Comparison of ENCODE assay signal across 35 cellular contexts in genomic region chr20:48393721-48394120, GRCh38.
"Had no signal": no experiment of that assay in that cellular context is flagged by ENCODE, and none has a peak within 500 bp of the region (broad histone marks: within the 10 kb centered on the region; RNA-seq: fewer than 3 reads in every experiment).

No MANE protein-coding gene starts in this region.

- FAIRE-seq: astrocyte, TTC549 had no signal

- H3K27ac ChIP-seq: adrenal gland, body of pancreas, brain microvascular endothelial cell, breast epithelium, VCaP had no signal

- H3K36me3 ChIP-seq: adrenal gland, brain microvascular endothelial cell, breast epithelium had no signal

- H3K4me3 ChIP-seq: adrenal gland, body of pancreas, breast epithelium had no signal

- H3K36me3 Mint-ChIP-seq: activated CD8-positive, alpha-beta memory T cell treated with anti-CD3 and anti-CD28 coated beads, Interleukin-2, amount 10 ng/mL, durations not matched to agents 7 days and 5 days had no signal

- ATAC-seq: activated CD8-positive, alpha-beta memory T cell treated with anti-CD3 and anti-CD28 coated beads, Interleukin-2, amount 10 ng/mL, durations not matched to agents 7 days and 5 days; activated CD8-positive, alpha-beta T cell treated with anti-CD3 and anti-CD28 coated beads, Interleukin-2, amount 10 ng/mL, durations not matched to agents 7 days and 5 days; activated naive CD4-positive, alpha-beta T cell treated with anti-CD3 and anti-CD28 coated beads, Interleukin-2, amount 50 U/mL, for 72 hours; body of pancreas had no signal

- H3K4me3 Mint-ChIP-seq: activated B cell treated with CpG ODN at 0.5 μM for 24 hours; activated CD4-positive, alpha-beta memory T cell treated with anti-CD3 and anti-CD28 coated beads, Interleukin-2, amount 10 ng/mL, durations not matched to agents 7 days and 5 days; activated CD4-positive, alpha-beta T cell treated with anti-CD3 and anti-CD28 coated beads, Interleukin-2, amount 10 ng/mL, durations not matched to agents 7 days and 5 days; activated CD8-positive, alpha-beta memory T cell treated with anti-CD3 and anti-CD28 coated beads, Interleukin-2, amount 10 ng/mL, durations not matched to agents 7 days and 5 days; activated CD8-positive, alpha-beta T cell treated with anti-CD3 and anti-CD28 coated beads, Interleukin-2, amount 10 ng/mL, durations not matched to agents 7 days and 5 days; activated naive CD4-positive, alpha-beta T cell treated with anti-CD3 and anti-CD28 coated beads for 36 hours; activated naive CD8-positive, alpha-beta T cell treated with anti-CD3 and anti-CD28 coated beads for 36 hours; activated T-cell treated with anti-CD3 and anti-CD28 coated beads, Interleukin-2, amount 50 U/mL, for 24 hours; T-helper 1 cell treated with Interleukin-12 subunit alpha and Interleukin-12 subunit beta and Interleukin-4 antibody, amounts not matched to agents 30 μg/mL and 1 μg/mL, for 36 hours; T-helper 2 cell treated with Interferon-gamma antibody and Interleukin-4, amounts not matched to agents 5 μg/mL and 100 μg/mL, for 36 hours had no signal

- H3K9me3 ChIP-seq: adrenal gland had no signal

- DNase-seq: activated B cell treated with CpG ODN at 0.5 μM for 24 hours; activated CD4-positive, alpha-beta memory T cell treated with anti-CD3 and anti-CD28 coated beads, Interleukin-2, amount 10 ng/mL, durations not matched to agents 7 days and 5 days; activated CD4-positive, alpha-beta T cell treated with anti-CD3 and anti-CD28 coated beads for 4 hours; activated CD4-positive, alpha-beta T cell treated with anti-CD3 and anti-CD28 coated beads, Interleukin-2, amount 10 ng/mL, durations not matched to agents 7 days and 5 days; activated CD4-positive, alpha-beta T cell treated with anti-CD3 and anti-CD28 coated beads, Interleukin-2, amount 50 U/mL, for 48 hours; activated CD4-positive, CD25-positive, alpha-beta regulatory T cell treated with anti-CD3 and anti-CD28 coated beads, Interleukin-2, amount 50 U/mL, for 72 hours; activated CD8-positive, alpha-beta memory T cell treated with anti-CD3 and anti-CD28 coated beads for 24 hours; activated CD8-positive, alpha-beta memory T cell treated with anti-CD3 and anti-CD28 coated beads, Interleukin-2, amount 10 ng/mL, durations not matched to agents 7 days and 5 days; activated CD8-positive, alpha-beta memory T cell treated with anti-CD3 and anti-CD28 coated beads, Interleukin-2, amount 50 U/mL, for 48 hours; activated CD8-positive, alpha-beta T cell treated with anti-CD3 and anti-CD28 coated beads, Interleukin-2, amount 10 ng/mL, durations not matched to agents 7 days and 5 days; activated effector memory CD4-positive, alpha-beta T cell treated with Interleukin-2 at 50 U/mL for 16 hours; activated gamma-delta T cell; activated naive CD4-positive, alpha-beta T cell; activated naive CD4-positive, alpha-beta T cell treated with anti-CD3 and anti-CD28 coated beads for 36 hours; activated naive CD4-positive, alpha-beta T cell treated with anti-CD3 and anti-CD28 coated beads, Interleukin-2, amount 50 U/mL, for 16 hours; activated naive CD8-positive, alpha-beta T cell treated with anti-CD3 and anti-CD28 coated beads for 36 hours; activated T-cell treated with anti-CD3 and anti-CD28 coated beads, Interleukin-2, amount 50 U/mL, for 24 hours; activated T-cell treated with anti-CD3 and anti-CD28 coated beads, Interleukin-2, amount 50 U/mL, for 48 hours; adrenal gland; amniotic stem cell; aorta; body of pancreas; brain microvascular endothelial cell; central memory CD4-positive, alpha-beta T cell; T-helper 1 cell; T-helper 2 cell; T-helper 9 cell had no signal

- H3K4me1 Mint-ChIP-seq: activated B cell treated with CpG ODN at 0.5 μM for 24 hours; activated CD4-positive, alpha-beta memory T cell treated with anti-CD3 and anti-CD28 coated beads, Interleukin-2, amount 10 ng/mL, durations not matched to agents 7 days and 5 days; activated CD4-positive, alpha-beta T cell treated with anti-CD3 and anti-CD28 coated beads, Interleukin-2, amount 10 ng/mL, durations not matched to agents 7 days and 5 days; activated CD8-positive, alpha-beta memory T cell treated with anti-CD3 and anti-CD28 coated beads, Interleukin-2, amount 10 ng/mL, durations not matched to agents 7 days and 5 days; activated naive CD8-positive, alpha-beta T cell treated with anti-CD3 and anti-CD28 coated beads for 36 hours had no signal

- H3K27ac Mint-ChIP-seq: activated B cell treated with CpG ODN at 0.5 μM for 24 hours; activated CD4-positive, alpha-beta memory T cell treated with anti-CD3 and anti-CD28 coated beads, Interleukin-2, amount 10 ng/mL, durations not matched to agents 7 days and 5 days; activated CD4-positive, alpha-beta T cell treated with anti-CD3 and anti-CD28 coated beads, Interleukin-2, amount 10 ng/mL, durations not matched to agents 7 days and 5 days; activated CD8-positive, alpha-beta memory T cell treated with anti-CD3 and anti-CD28 coated beads, Interleukin-2, amount 10 ng/mL, durations not matched to agents 7 days and 5 days; activated CD8-positive, alpha-beta T cell treated with anti-CD3 and anti-CD28 coated beads, Interleukin-2, amount 10 ng/mL, durations not matched to agents 7 days and 5 days; activated naive CD4-positive, alpha-beta T cell treated with anti-CD3 and anti-CD28 coated beads for 36 hours; activated naive CD4-positive, alpha-beta T cell treated with anti-CD3 and anti-CD28 coated beads, Interleukin-2, amount 50 U/mL, for 72 hours; activated naive CD8-positive, alpha-beta T cell treated with anti-CD3 and anti-CD28 coated beads for 36 hours; activated T-cell treated with anti-CD3 and anti-CD28 coated beads, Interleukin-2, amount 50 U/mL, for 24 hours; activated T-helper 2 cell treated with anti-CD3 and anti-CD28 coated beads, Interferon-gamma antibody, Interleukin-2, Interleukin-4, amounts not matched to agents 10 μg/mL and 5 μg/mL and 100 μg/mL, durations not matched to agents 14 hours and 24 hours and 36 hours; T-helper 1 cell treated with Interleukin-12 subunit alpha and Interleukin-12 subunit beta and Interleukin-4 antibody, amounts not matched to agents 30 μg/mL and 1 μg/mL, for 36 hours; T-helper 2 cell treated with Interferon-gamma antibody and Interleukin-4, amounts not matched to agents 5 μg/mL and 100 μg/mL, for 36 hours had no signal

- H3K27me3 ChIP-seq: adrenal gland, body of pancreas, brain microvascular endothelial cell, breast epithelium had no signal

- H3K4me1 ChIP-seq: adrenal gland, breast epithelium had no signal
